Comparison of ENCODE assay signal across 28 cellular contexts in the genomic region with DNA sequence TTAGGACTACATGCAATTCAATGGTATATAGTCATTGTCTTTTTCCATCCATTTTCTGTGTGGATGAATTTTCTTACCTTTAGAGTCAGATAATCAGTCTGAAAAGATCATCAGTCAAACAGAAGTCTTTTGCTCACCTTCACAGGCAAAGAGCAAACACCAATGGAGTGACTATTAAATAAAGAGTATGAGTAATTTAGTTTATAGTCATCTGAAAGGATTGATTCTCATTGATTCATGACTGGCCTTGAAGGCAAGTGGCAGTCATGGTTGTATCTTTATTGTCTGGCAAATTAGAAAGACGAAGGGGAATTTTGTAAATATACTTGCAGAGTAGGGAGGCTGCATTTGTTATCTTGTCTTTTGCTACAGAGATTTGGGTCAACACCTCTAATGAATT.
"Had no signal": no experiment of that assay in that cellular context is flagged by ENCODE, and none has a peak within 500 bp of the region (broad histone marks: within the 10 kb centered on the region; RNA-seq: fewer than 3 reads in every experiment).

No MANE protein-coding gene starts in this region.

- H3K9me3 Mint-ChIP-seq: dendritic cell treated with granulocyte-macrophage colony-stimulating factor and Interleukin-4, amounts not matched to agents 40 ng/mL and 50 ng/mL, for 4 days; endodermal cell; naive B cell; natural killer cell treated with Interleukin-12 subunit alpha and Interleukin-12 subunit beta and Interleukin-15 and Interleukin-18, amount 100 ng/mL, for 72 hours; neural progenitor cell; stimulated activated memory B cell treated with anti-CD40 and anti-IgM and Interleukin-4, amounts not matched to agents 10 μg/mL and 1 μg/mL and 100 μg/mL, for 72 hours; stimulated activated naive CD8-positive, alpha-beta T cell treated with anti-CD3 and anti-CD28 coated beads, Interleukin-15, Interleukin-2, amounts not matched to agents 100 ng/mL and 50 ng/mL, for 24 hours had no signal

- ATAC-seq: heart right ventricle; left cardiac atrium; left lung; natural killer cell treated with Interleukin-12 subunit alpha and Interleukin-12 subunit beta and Interleukin-15 and Interleukin-18, amount 100 ng/mL, for 72 hours; sciatic nerve; stimulated activated memory B cell treated with anti-CD40 and anti-IgM and Interleukin-4, amounts not matched to agents 10 μg/mL and 1 μg/mL and 100 μg/mL, for 72 hours had no signal

- H3K27ac ChIP-seq: colonic mucosa, heart right ventricle, left lung, neural progenitor cell, prostate gland, right atrium auricular region, thoracic aorta, tibial nerve, upper lobe of left lung had no signal

- H3K4me1 ChIP-seq: colonic mucosa, heart right ventricle, left lung, neural progenitor cell, prostate gland, right atrium auricular region, tibial nerve, upper lobe of left lung had no signal

- H3K4me1 Mint-ChIP-seq: mesothelial cell of epicardium, neural progenitor cell had no signal

- H3K4me3 Mint-ChIP-seq: dendritic cell treated with granulocyte-macrophage colony-stimulating factor and Interleukin-4, amounts not matched to agents 40 ng/mL and 50 ng/mL, for 4 days; endodermal cell; mesothelial cell of epicardium; naive B cell; natural killer cell treated with Interleukin-12 subunit alpha and Interleukin-12 subunit beta and Interleukin-15 and Interleukin-18, amount 100 ng/mL, for 72 hours; neural progenitor cell; stimulated activated memory B cell treated with anti-CD40 and anti-IgM and Interleukin-4, amounts not matched to agents 10 μg/mL and 1 μg/mL and 100 μg/mL, for 72 hours; stimulated activated naive CD8-positive, alpha-beta T cell treated with anti-CD3 and anti-CD28 coated beads, Interleukin-15, Interleukin-2, amounts not matched to agents 100 ng/mL and 50 ng/mL, for 24 hours had no signal

- H3K27me3 ChIP-seq: colonic mucosa, esophagus squamous epithelium, heart right ventricle, left lung, neural progenitor cell, right atrium auricular region, tibial nerve, upper lobe of left lung had no signal

- H3K36me3 Mint-ChIP-seq: natural killer cell treated with Interleukin-12 subunit alpha and Interleukin-12 subunit beta and Interleukin-15 and Interleukin-18, amount 100 ng/mL, for 72 hours had no signal

- H3K27me3 Mint-ChIP-seq: dendritic cell treated with granulocyte-macrophage colony-stimulating factor and Interleukin-4, amounts not matched to agents 40 ng/mL and 50 ng/mL, for 4 days; naive B cell; natural killer cell treated with Interleukin-12 subunit alpha and Interleukin-12 subunit beta and Interleukin-15 and Interleukin-18, amount 100 ng/mL, for 72 hours; stimulated activated memory B cell treated with anti-CD40 and anti-IgM and Interleukin-4, amounts not matched to agents 10 μg/mL and 1 μg/mL and 100 μg/mL, for 72 hours; stimulated activated naive CD8-positive, alpha-beta T cell treated with anti-CD3 and anti-CD28 coated beads, Interleukin-15, Interleukin-2, amounts not matched to agents 100 ng/mL and 50 ng/mL, for 24 hours had no signal

- H3K4me2 ChIP-seq: neural progenitor cell had no signal

- DNase-seq: colonic mucosa; effector CD8-positive, alpha-beta T cell; endodermal cell; esophagus squamous epithelium; foreskin melanocyte; glutamatergic neuron; heart right ventricle; hippocampal formation; left cardiac atrium; left lung; mesenchymal stem cell; mucosa of descending colon; naive B cell; nucleus accumbens; stimulated activated CD4-positive, alpha-beta T cell treated with anti-CD3 and anti-CD28 coated beads, Interleukin-2, amount 100 ng/mL, for 24 hours; stimulated activated CD4-positive, alpha-beta T cell treated with anti-CD3 and anti-CD28 coated beads, Interleukin-4, amount 100 ng/mL, for 24 hours; upper lobe of left lung had no signal

- H3K9ac ChIP-seq: neural progenitor cell had no signal

- H3K9me3 ChIP-seq: colonic mucosa, esophagus squamous epithelium, heart right ventricle, left lung, mucosa of descending colon, prostate gland, right atrium auricular region, thoracic aorta, tibial nerve, upper lobe of left lung had no signal

- H3K27ac Mint-ChIP-seq: dendritic cell treated with granulocyte-macrophage colony-stimulating factor and Interleukin-4, amounts not matched to agents 40 ng/mL and 50 ng/mL, for 4 days; endodermal cell; mesothelial cell of epicardium; natural killer cell treated with Interleukin-12 subunit alpha and Interleukin-12 subunit beta and Interleukin-15 and Interleukin-18, amount 100 ng/mL, for 72 hours; neural progenitor cell; stimulated activated memory B cell treated with anti-CD40 and anti-IgM and Interleukin-4, amounts not matched to agents 10 μg/mL and 1 μg/mL and 100 μg/mL, for 72 hours; stimulated activated naive CD8-positive, alpha-beta T cell treated with anti-CD3 and anti-CD28 coated beads, Interleukin-15, Interleukin-2, amounts not matched to agents 100 ng/mL and 50 ng/mL, for 24 hours had no signal

- H3K36me3 ChIP-seq: colonic mucosa, neural progenitor cell, prostate gland, right atrium auricular region, thoracic aorta, tibial nerve, upper lobe of left lung had no signal

- H2AFZ ChIP-seq: neural progenitor cell had no signal

- H3K4me3 ChIP-seq: colonic mucosa, esophagus squamous epithelium, heart right ventricle, left lung, mucosa of descending colon, neural progenitor cell, prostate gland, right atrium auricular region, thoracic aorta, tibial nerve, upper lobe of left lung had no signal
